Comparison of ENCODE assay signal across 12 cellular contexts in genomic region chr1:226134170-226135058, GRCh38. TPM values are rescaled to one million over a fixed set of nuclear protein-coding genes. Genes with fewer than 3 reads are reported as not detected.
DNase-seq lines count a peak whose midpoint lies in the region; ATAC-seq and TF ChIP-seq lines count a peak whose summit lies in the region.
"Had no signal": no experiment of that assay in that cellular context is flagged by ENCODE, and none has a peak within 500 bp of the region (broad histone marks: within the 10 kb centered on the region; RNA-seq: fewer than 3 reads in every experiment).

No MANE protein-coding gene starts in this region.

- H3K27ac ChIP-seq in DND-41 (ENCODE audit: low read length) (no peak overlapping the region), heart left ventricle (no peak overlapping the region), rectal smooth muscle tissue (ENCODE audit: low read depth, low read length) (no peak overlapping the region)

- no peak overlapping the region for H3K9ac ChIP-seq in DND-41 (ENCODE audit: low read depth, low read length)
- peak overlapping the region; percentile 22 for H3K9ac ChIP-seq in rectal smooth muscle tissue (ENCODE audit: low read length)

- H2AFZ ChIP-seq in DND-41 (ENCODE audit: low read depth, low read length) = no peak overlapping the region

- peak; percentile 25; the same call in 1 of the 3 replicates for ATAC-seq in DND-41 (ENCODE audit: insufficient read depth, low read depth)
- ATAC-seq in heart left ventricle = peak; percentile 7 to 20 (median 10)
- no peak for ATAC-seq in GM21528 (IDR thresholded peaks at IDR 0.05; ENCODE audit: low FRiP score, unreplicated experiment)

- H3K79me2 ChIP-seq in DND-41 (ENCODE audit: insufficient read depth, low read length) = no peaks in the 10 kb centered on the region

- H3K4me1 ChIP-seq in DND-41 (ENCODE audit: insufficient read depth, low read length) (no peaks in the 10 kb centered on the region), heart left ventricle (peaks cover 0 to 17% (median 6%) of the 10 kb centered on the region in 12 donors), rectal smooth muscle tissue (ENCODE audit: control insufficient read depth, insufficient read depth, low read length) (peaks cover 8% of the 10 kb centered on the region)

- intact Hi-C loops in heart left ventricle (cut with DNase I) = loop anchor here in 1 of 10 donors (10.0 kb wide), 1 partner anchor 200 kb away; no protein-coding TSS in a partner anchor

- TF ChIP-seq POLR2A in heart left ventricle (IDR thresholded peaks at IDR 0.05) = no peak

- H4K20me1 ChIP-seq in DND-41 (ENCODE audit: insufficient read depth, low read length) = 0 out of 2 replicates have a peak, but pooled peaks cover 2% of the 10 kb centered on the region

- H3K4me2 ChIP-seq in DND-41 (ENCODE audit: insufficient read depth, low read length) = no peak overlapping the region

- no peak for DNase-seq in DND-41
- DNase-seq in NCI-H69 (lab: John Stamatoyannopoulos, UW) = peak; percentile 70
- no peak for DNase-seq in heart left ventricle
- no peak for DNase-seq in ecto neural progenitor cell (ENCODE audit: low spot score)
- DNase-seq in DMS53 (lab: John Stamatoyannopoulos, UW) = no peak
- no peak for DNase-seq in activated gamma-delta T cell treated with Interleukin-2 at 50 U/mL for 16 hours
- DNase-seq: effector memory CD4-positive, alpha-beta T cell; glutamatergic neuron; NCI-H524; stimulated activated CD4-positive, alpha-beta T cell treated with anti-CD3 and anti-CD28 coated beads, Interleukin-4, amount 100 ng/mL, for 24 hours had no signal

- H3K4me3 ChIP-seq in DND-41 (ENCODE audit: low read depth in 1 of 2, low read length in 2 of 2) (no peak overlapping the region), heart left ventricle (peak overlapping the region in 1 of 12 donors; percentile 2), rectal smooth muscle tissue (ENCODE audit: low read length) (peak overlapping the region; percentile 9)

- H3K9me3 ChIP-seq in DND-41 (ENCODE audit: insufficient read depth, low read length, severe bottlenecking) (no peaks in the 10 kb centered on the region), heart left ventricle (no peaks in the 10 kb centered on the region)

- WGBS in heart left ventricle, 4 donors = 63 to 69% (median 68%) methylated on average over 16 of the region's 16 CpGs

- no peak for TF ChIP-seq CTCF in DND-41 (IDR thresholded peaks at IDR 0.05; ENCODE audit: borderline replicate concordance, extremely low read depth, low read length, poor library complexity, severe bottlenecking)
- TF ChIP-seq CTCF in heart left ventricle (IDR thresholded peaks at IDR 0.05) = no peak

- H3K27me3 ChIP-seq in DND-41 (ENCODE audit: insufficient read depth, low read length, poor library complexity) (no peaks in the 10 kb centered on the region), heart left ventricle (no peaks in the 10 kb centered on the region), rectal smooth muscle tissue (ENCODE audit: control insufficient read depth, insufficient read depth, low read length) (no peaks in the 10 kb centered on the region)

- H3K36me3 ChIP-seq in DND-41 (ENCODE audit: insufficient read depth, low read length) = no peaks in the 10 kb centered on the region
- no peaks in the 10 kb centered on the region for H3K36me3 ChIP-seq in heart left ventricle
- no peaks in the 10 kb centered on the region for H3K36me3 ChIP-seq in rectal smooth muscle tissue (ENCODE audit: control insufficient read depth, insufficient read depth, low read length)

RNA-seq across cellular contexts. Expression of gene ACBD3, which starts 52.1 kb away (rescaled TPM):
- 10 to 100 TPM; 23.6 to 39.1 (median 28.4) TPM for total RNA-seq in heart left ventricle
- polyA plus RNA-seq in heart left ventricle = 10 to 100 TPM in 1 of 2 donors, 1 to 10 TPM in 1; 9.3 to 24.3 TPM
